Comparison of ENCODE assay signal across 14 cellular contexts in the genomic region with DNA sequence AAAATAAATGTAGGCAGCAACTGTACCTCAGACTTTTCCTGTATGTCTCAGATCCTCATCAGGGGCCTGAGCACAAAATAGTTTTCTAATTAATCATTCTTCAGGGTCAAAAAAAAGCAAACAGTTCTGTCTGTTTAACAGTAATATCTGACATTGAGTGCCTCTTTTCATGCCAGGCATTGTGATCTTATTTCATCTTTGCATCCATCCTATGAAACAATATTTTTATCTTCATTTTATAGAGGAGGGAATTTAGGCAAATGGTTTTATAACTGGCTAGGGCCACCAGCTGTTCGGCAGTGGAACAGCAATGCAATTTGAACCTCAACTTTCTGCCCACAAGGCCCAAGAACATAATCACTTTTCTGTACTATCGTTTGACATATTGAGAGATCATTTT.
DNase-seq lines count a peak whose midpoint lies in the region; ATAC-seq and TF ChIP-seq lines count a peak whose summit lies in the region.
"Had no signal": no experiment of that assay in that cellular context is flagged by ENCODE, and none has a peak within 500 bp of the region (broad histone marks: within the 10 kb centered on the region; RNA-seq: fewer than 3 reads in every experiment).

No MANE protein-coding gene starts in this region.

- H3K36me3 ChIP-seq in BE2C = peaks cover 28% of the 10 kb centered on the region
- no peaks in the 10 kb centered on the region for H3K36me3 ChIP-seq in adrenal gland (replicated peaks in 1 of 2)
- no peaks in the 10 kb centered on the region for H3K36me3 ChIP-seq in mucosa of descending colon (ENCODE audit: low read depth)

- TF ChIP-seq CTCF in BE2C (IDR thresholded peaks at IDR 0.05; ENCODE audit: low read depth, low read length) (peak; percentile 38), HFFc6 (IDR thresholded peaks at IDR 0.05) (peak; percentile 64), adrenal gland (IDR thresholded peaks at IDR 0.05) (peak; percentile 15 to 50 (median 44)), mucosa of descending colon (IDR thresholded peaks at IDR 0.05) (no peak), progenitor cell of endocrine pancreas (IDR thresholded peaks at IDR 0.05; ENCODE audit: unreplicated experiment) (no peak)

- H3K27me3 ChIP-seq in BE2C (no peaks in the 10 kb centered on the region), adrenal gland (no peaks in the 10 kb centered on the region)

- H3K27me3 Mint-ChIP-seq in HFFc6 (ENCODE audit: insufficient read depth) (no peaks in the 10 kb centered on the region; the same call in 1 of the 2 replicates), progenitor cell of endocrine pancreas (no peaks in the 10 kb centered on the region)
- H3K27me3 Mint-ChIP-seq in stimulated activated memory B cell treated with anti-CD40 and anti-IgM and Interleukin-4, amounts not matched to agents 10 μg/mL and 1 μg/mL and 100 μg/mL, for 72 hours = no peaks in the 10 kb centered on the region
- H3K27me3 Mint-ChIP-seq: memory B cell had no signal

- peaks cover 67% of the 10 kb centered on the region for H3K4me1 Mint-ChIP-seq in HFFc6 (ENCODE audit: low read depth)
- no peaks in the 10 kb centered on the region for H3K4me1 Mint-ChIP-seq in stimulated activated memory B cell treated with anti-CD40 and anti-IgM and Interleukin-4, amounts not matched to agents 10 μg/mL and 1 μg/mL and 100 μg/mL, for 72 hours
- H3K4me1 Mint-ChIP-seq in progenitor cell of endocrine pancreas (ENCODE audit: low read depth) = no peaks in the 10 kb centered on the region

- 73 to 79% (median 75%) methylated on average over 2 of the region's 2 CpGs for WGBS in adrenal gland, 4 donors

- no peak for ATAC-seq in mucosa of descending colon
- no peak for ATAC-seq in stimulated activated memory B cell treated with anti-CD40 and anti-IgM and Interleukin-4, amounts not matched to agents 10 μg/mL and 1 μg/mL and 100 μg/mL, for 72 hours

- peaks cover 55% of the 10 kb centered on the region for H3K36me3 Mint-ChIP-seq in HFFc6 (ENCODE audit: low read depth)
- peaks cover 56% of the 10 kb centered on the region for H3K36me3 Mint-ChIP-seq in stimulated activated memory B cell treated with anti-CD40 and anti-IgM and Interleukin-4, amounts not matched to agents 10 μg/mL and 1 μg/mL and 100 μg/mL, for 72 hours
- peaks cover 20% of the 10 kb centered on the region for H3K36me3 Mint-ChIP-seq in progenitor cell of endocrine pancreas (ENCODE audit: insufficient read depth)

- H3K9me3 Mint-ChIP-seq in HFFc6 (peaks cover 16% of the 10 kb centered on the region), progenitor cell of endocrine pancreas (ENCODE audit: low read depth) (peaks cover 9% of the 10 kb centered on the region)
- no peaks in the 10 kb centered on the region for H3K9me3 Mint-ChIP-seq in stimulated activated memory B cell treated with anti-CD40 and anti-IgM and Interleukin-4, amounts not matched to agents 10 μg/mL and 1 μg/mL and 100 μg/mL, for 72 hours

- H3K4me1 ChIP-seq in BE2C = no peaks in the 10 kb centered on the region
- H3K4me1 ChIP-seq in adrenal gland (replicated peaks in 1 of 2) = peaks cover 4% of the 10 kb centered on the region in 2 donors
- no peaks in the 10 kb centered on the region for H3K4me1 ChIP-seq in mucosa of descending colon (ENCODE audit: low read depth)

- H3K9me3 ChIP-seq in BE2C = no peaks in the 10 kb centered on the region
- H3K9me3 ChIP-seq in adrenal gland (replicated peaks in 1 of 3) = no peaks in the 10 kb centered on the region
- no peaks in the 10 kb centered on the region for H3K9me3 ChIP-seq in mucosa of descending colon

- H3K27ac Mint-ChIP-seq in HFFc6 = peak overlapping the region; percentile 75
- no peak overlapping the region for H3K27ac Mint-ChIP-seq in stimulated activated memory B cell treated with anti-CD40 and anti-IgM and Interleukin-4, amounts not matched to agents 10 μg/mL and 1 μg/mL and 100 μg/mL, for 72 hours
- H3K27ac Mint-ChIP-seq in progenitor cell of endocrine pancreas = no peak overlapping the region
- H3K27ac Mint-ChIP-seq: memory B cell had no signal

- intact Hi-C loops in adrenal gland (cut with DNase I) = loop anchor here in 1 of 2 donors (10.0 kb wide), 1 partner anchor 187 kb away; no protein-coding TSS in a partner anchor
- intact Hi-C loops in mucosa of descending colon (cut with DNase I, micrococcal nuclease) = no loop called here

- H3K4me3 Mint-ChIP-seq in HFFc6 (peak overlapping the region; percentile 12), progenitor cell of endocrine pancreas (ENCODE audit: low read depth) (no peak overlapping the region)
- H3K4me3 Mint-ChIP-seq in stimulated activated memory B cell treated with anti-CD40 and anti-IgM and Interleukin-4, amounts not matched to agents 10 μg/mL and 1 μg/mL and 100 μg/mL, for 72 hours = no peak overlapping the region
- H3K4me3 Mint-ChIP-seq: memory B cell had no signal

- H3K4me3 ChIP-seq in BE2C (ENCODE audit: low read depth, low read length) (no peak overlapping the region), adrenal gland (no peak overlapping the region), mucosa of descending colon (no peak overlapping the region)

- no peak for DNase-seq in BE2C
- DNase-seq in HFFc6 = peak; percentile 13
- DNase-seq in adrenal gland = no peak
- DNase-seq in kidney tubule cell (ENCODE audit: low spot score) = peak; percentile 33
- no peak for DNase-seq in mucosa of descending colon
- no peak for DNase-seq in Ammon's horn (ENCODE audit: low spot score)
- DNase-seq in progenitor cell of endocrine pancreas (ENCODE audit: low spot score, unreplicated experiment) = no peak
- DNase-seq: activated T-cell treated with anti-CD3 and anti-CD28 coated beads, Interleukin-2, amount 50 U/mL, for 48 hours; DMS 273 treated with DMSO at 0.1 percent for 48 hours; effector memory CD4-positive, alpha-beta T cell; NCI-H1105; substantia nigra had no signal

- no peak overlapping the region for H3K27ac ChIP-seq in adrenal gland

- no peak for TF ChIP-seq POLR2A in adrenal gland (IDR thresholded peaks at IDR 0.05)

Comparison
In these comparisons a context has a peak if more than half of its experiments do, and no peak if none do; other contexts are left out.
1. DNase-seq: peak in HFFc6 (single experiment) and kidney tubule cell (single experiment); none in BE2C (single experiment), adrenal gland (0 of 7), mucosa of descending colon (0 of 3), Ammon's horn (single experiment) and progenitor cell of endocrine pancreas (single experiment).
2. CTCF ChIP-seq: peak in BE2C (single experiment), HFFc6 (single experiment) and adrenal gland (6 of 6); none in mucosa of descending colon (single experiment) and progenitor cell of endocrine pancreas (single experiment).